1 cellular context compared by ENCODE assay signal in genomic region chr11:15941206-15941770, GRCh38.
A peak's percentile ranks its signal among the peaks of the same experiment; 100 is the strongest.
TF ChIP-seq lines count a peak whose summit lies in the region.

No MANE protein-coding gene starts in this region.

TF ChIP-seq in K562, 482 proteins besides CTCF, POLR2A, EP300 and RAD21 (continued from another document and continues in another):
- TF ChIP-seq RERE (CRISPR knock-in tag; IDR thresholded peaks at IDR 0.05; ENCODE audit: borderline replicate concordance) = no peak
- TF ChIP-seq RBM25 (IDR thresholded peaks at IDR 0.05; ENCODE audit: low read depth, low read length, severe bottlenecking) = no peak
- TF ChIP-seq ARID2 (IDR thresholded peaks at IDR 0.05) = no peak
- no peak for TF ChIP-seq NR2C2 (CRISPR knock-in tag; IDR thresholded peaks at IDR 0.05)
- TF ChIP-seq NR2C2 (tag; IDR thresholded peaks at IDR 0.05) = no peak
- TF ChIP-seq KDM5B (IDR thresholded peaks at IDR 0.05; ENCODE audit: insufficient replicate concordance, low read depth, low read length) = no peak
- TF ChIP-seq CBX5 (IDR thresholded peaks at IDR 0.05; ENCODE audit: borderline replicate concordance, low read depth) = no peak
- TF ChIP-seq FOXP4 (CRISPR knock-in tag; IDR thresholded peaks at IDR 0.05; ENCODE audit: borderline replicate concordance) = no peak
- TF ChIP-seq KDM2B (CRISPR knock-in tag; IDR thresholded peaks at IDR 0.05) = no peak
- no peak for TF ChIP-seq MED1 (CRISPR knock-in tag; IDR thresholded peaks at IDR 0.05; ENCODE audit: borderline replicate concordance)
- no peak for TF ChIP-seq GTF2A2 (tag; IDR thresholded peaks at IDR 0.05)
- no peak for TF ChIP-seq ZBTB8A (IDR thresholded peaks at IDR 0.05; ENCODE audit: partially characterized antibody)
- no peak for TF ChIP-seq MAFK (IDR thresholded peaks at IDR 0.05; ENCODE audit: low read length)
- TF ChIP-seq ELF2 (CRISPR knock-in tag; IDR thresholded peaks at IDR 0.05) = 0 out of 2 replicates have a peak, but pooled peaks have one; percentile 37
- TF ChIP-seq RBM17 (IDR thresholded peaks at IDR 0.05; ENCODE audit: borderline replicate concordance, low read depth, low read length) = no peak
- no peak for TF ChIP-seq SRSF9 (IDR thresholded peaks at IDR 0.05; ENCODE audit: borderline replicate concordance, low read depth, low read length)
- TF ChIP-seq PHB2 (IDR thresholded peaks at IDR 0.05; ENCODE audit: low read depth) = no peak
- peak; percentile 37; the same call in 1 of the 2 replicates for TF ChIP-seq RBFOX2 (IDR thresholded peaks at IDR 0.05; ENCODE audit: low read depth, low read length)
- no peak for TF ChIP-seq ZNF324 (CRISPR knock-in tag; IDR thresholded peaks at IDR 0.05)
- TF ChIP-seq CHAMP1 (IDR thresholded peaks at IDR 0.05) = no peak
- no peak for TF ChIP-seq FOXJ2 (tag; IDR thresholded peaks at IDR 0.05)
- no peak for TF ChIP-seq TEAD4 (IDR thresholded peaks at IDR 0.05; ENCODE audit: low read length)
- TF ChIP-seq TEAD4 (CRISPR knock-in tag; IDR thresholded peaks at IDR 0.05; ENCODE audit: borderline replicate concordance) = no peak
- TF ChIP-seq MLLT1 (IDR thresholded peaks at IDR 0.05) = peak in 1 of 2 experiments; percentile 91; a peak in 2 of 4 replicates
- TF ChIP-seq ZFPM2 (CRISPR knock-in tag; IDR thresholded peaks at IDR 0.05) = no peak
- TF ChIP-seq RNF2 (IDR thresholded peaks at IDR 0.05) = no peak
- TF ChIP-seq ZNF395 (CRISPR knock-in tag; IDR thresholded peaks at IDR 0.05) = no peak
- TF ChIP-seq NFIC (IDR thresholded peaks at IDR 0.05) = no peak
- no peak for TF ChIP-seq KHSRP (IDR thresholded peaks at IDR 0.05)
- no peak for TF ChIP-seq TAF9B (IDR thresholded peaks at IDR 0.05; ENCODE audit: partially characterized antibody)
- no peak for TF ChIP-seq MBD2 (IDR thresholded peaks at IDR 0.05; ENCODE audit: borderline replicate concordance, low read depth)
- no peak for TF ChIP-seq CBFA2T3 (IDR thresholded peaks at IDR 0.05)
- no peak for TF ChIP-seq ZNF398 (CRISPR knock-in tag; IDR thresholded peaks at IDR 0.05)
- no peak for TF ChIP-seq NFIX (CRISPR knock-in tag; IDR thresholded peaks at IDR 0.05; ENCODE audit: low read depth)
- TF ChIP-seq ZC3H11A (IDR thresholded peaks at IDR 0.05; ENCODE audit: low read depth, low read length) = no peak
- TF ChIP-seq ZMIZ1 (IDR thresholded peaks at IDR 0.05; ENCODE audit: low read depth in 2 of 2, low read length in 2 of 2) = no peak
- no peak for TF ChIP-seq ZEB2 (IDR thresholded peaks at IDR 0.05)
- TF ChIP-seq MBD1 (CRISPR knock-in tag; IDR thresholded peaks at IDR 0.05) = peak; percentile 86; the same call in 1 of the 2 replicates
